34 cellular contexts compared by ENCODE assay signal in the genomic region with DNA sequence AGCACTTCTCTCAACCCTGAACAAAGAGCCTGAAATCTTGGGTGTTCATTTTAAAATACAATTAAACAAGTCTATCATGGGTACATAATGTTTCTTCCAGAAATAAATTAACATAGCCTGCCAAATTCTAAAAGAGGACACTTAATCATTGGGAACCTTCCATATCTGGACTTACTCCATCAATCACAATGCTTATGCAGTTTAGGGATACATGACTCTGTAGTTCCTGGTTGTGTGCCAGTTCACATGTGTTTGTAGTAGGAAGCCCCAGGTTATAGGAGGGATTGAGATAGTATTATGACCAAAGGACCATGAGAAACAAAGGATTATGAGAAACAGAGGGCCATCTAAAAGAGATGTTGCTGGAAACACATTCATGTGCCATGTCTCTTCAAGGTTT. TPM values are rescaled to one million over a fixed set of nuclear protein-coding genes. Genes with fewer than 3 reads are reported as not detected.
"Had no signal": no experiment of that assay in that cellular context is flagged by ENCODE, and none has a peak within 500 bp of the region (broad histone marks: within the 10 kb centered on the region; RNA-seq: fewer than 3 reads in every experiment).

No MANE protein-coding gene starts in this region.

- H3K27me3 ChIP-seq: adrenal gland, body of pancreas, colonic mucosa, esophagus squamous epithelium, gastroesophageal sphincter had no signal

- H3K36me3 ChIP-seq: adrenal gland, colonic mucosa, esophagus squamous epithelium, gastroesophageal sphincter had no signal

- FAIRE-seq: endometrium, endothelial cell of umbilical vein had no signal

- ATAC-seq: activated CD4-positive, alpha-beta T cell treated with anti-CD3 and anti-CD28 coated beads for 36 hours; activated CD8-positive, alpha-beta memory T cell treated with anti-CD3 and anti-CD28 coated beads, Interleukin-2, amount 10 ng/mL, durations not matched to agents 7 days and 5 days; activated CD8-positive, alpha-beta T cell treated with anti-CD3 and anti-CD28 coated beads, Interleukin-2, amount 10 ng/mL, durations not matched to agents 7 days and 5 days; activated naive CD8-positive, alpha-beta T cell treated with anti-CD3 and anti-CD28 coated beads, Interleukin-2, amount 50 U/mL, for 24 hours; body of pancreas; gastroesophageal sphincter had no signal

- DNase-seq: activated CD4-positive, alpha-beta memory T cell treated with anti-CD3 and anti-CD28 coated beads for 36 hours; activated CD4-positive, alpha-beta T cell treated with anti-CD3 and anti-CD28 coated beads for 36 hours; activated CD4-positive, alpha-beta T cell treated with anti-CD3 and anti-CD28 coated beads, Interleukin-2, amount 10 ng/mL, durations not matched to agents 24 days and 14 days; activated CD4-positive, CD25-positive, alpha-beta regulatory T cell; activated CD4-positive, CD25-positive, alpha-beta regulatory T cell treated with anti-CD3 and anti-CD28 coated beads, Interleukin-2, amount 50 U/mL, for 72 hours; activated CD8-positive, alpha-beta memory T cell treated with anti-CD3 and anti-CD28 coated beads, Interleukin-2, amount 10 ng/mL, durations not matched to agents 7 days and 5 days; activated CD8-positive, alpha-beta memory T cell treated with anti-CD3 and anti-CD28 coated beads, Interleukin-2, amount 50 U/mL, for 4 hours; activated CD8-positive, alpha-beta T cell treated with anti-CD3 and anti-CD28 coated beads, Interleukin-2, amount 10 ng/mL, durations not matched to agents 7 days and 5 days; activated effector memory CD4-positive, alpha-beta T cell treated with anti-CD3 and anti-CD28 coated beads, Interleukin-2, amount 50 U/mL, for 16 hours; activated naive CD4-positive, alpha-beta T cell treated with anti-CD3 and anti-CD28 coated beads for 36 hours; activated naive CD8-positive, alpha-beta T cell treated with anti-CD3 and anti-CD28 coated beads for 36 hours; activated naive CD8-positive, alpha-beta T cell treated with anti-CD3 and anti-CD28 coated beads, Interleukin-2, amount 50 U/mL, for 24 hours; activated T-cell treated with anti-CD3 and anti-CD28 coated beads, Interleukin-2, amount 50 U/mL, for 1 hour; activated T-cell treated with anti-CD3 and anti-CD28 coated beads, Interleukin-2, amount 50 U/mL, for 48 hours; adrenal gland; amygdala; aorta; body of pancreas; central memory CD4-positive, alpha-beta T cell; cerebellar nuclear complex; colonic mucosa; effector CD8-positive, alpha-beta T cell; esophagus squamous epithelium; foreskin melanocyte; T-helper 2 cell had no signal

- H3K27ac ChIP-seq: adrenal gland, body of pancreas, colonic mucosa, epithelial cell of prostate, esophagus squamous epithelium, gastroesophageal sphincter had no signal

- H3K4me1 ChIP-seq: adrenal gland, body of pancreas, colonic mucosa, esophagus squamous epithelium, gastroesophageal sphincter had no signal

- H3K9me3 ChIP-seq: adrenal gland, body of pancreas, colonic mucosa, esophagus squamous epithelium, gastroesophageal sphincter had no signal

- H3K4me3 ChIP-seq: adrenal gland, body of pancreas, colonic mucosa, esophagus squamous epithelium, gastroesophageal sphincter had no signal

RNA-seq across cellular contexts. Expression of gene DAB1, which starts 19.1 kb away (rescaled TPM):
- total RNA-seq: activated CD4-positive, alpha-beta T cell treated with anti-CD3 and anti-CD28 coated beads, Interleukin-2, amount 10 ng/mL, durations not matched to agents 24 days and 14 days; activated CD8-positive, alpha-beta memory T cell treated with anti-CD3 and anti-CD28 coated beads for 36 hours; activated naive CD4-positive, alpha-beta T cell treated with anti-CD3 and anti-CD28 coated beads for 36 hours; activated naive CD8-positive, alpha-beta T cell treated with anti-CD3 and anti-CD28 coated beads for 36 hours; activated T-helper 1 cell treated with anti-CD3 and anti-CD28 coated beads, Interleukin-12 subunit alpha, Interleukin-12 subunit beta, Interleukin-2, Interleukin-4 antibody, amounts not matched to agents 30 ng/mL and 10 ng/mL and 1 ng/mL, durations not matched to agents 14 hours and 24 hours and 36 hours; activated T-helper 2 cell treated with anti-CD3 and anti-CD28 coated beads, Interferon-gamma antibody, Interleukin-2, Interleukin-4, amounts not matched to agents 10 μg/mL and 5 μg/mL and 100 μg/mL, durations not matched to agents 14 hours and 24 hours and 36 hours; dermis microvascular lymphatic vessel endothelial cell; endothelial cell of umbilical vein; fibroblast of villous mesenchyme had no signal
- polyA plus RNA-seq: endothelial cell of umbilical vein had no signal
